8 cellular contexts compared by ENCODE assay signal in the genomic region with DNA sequence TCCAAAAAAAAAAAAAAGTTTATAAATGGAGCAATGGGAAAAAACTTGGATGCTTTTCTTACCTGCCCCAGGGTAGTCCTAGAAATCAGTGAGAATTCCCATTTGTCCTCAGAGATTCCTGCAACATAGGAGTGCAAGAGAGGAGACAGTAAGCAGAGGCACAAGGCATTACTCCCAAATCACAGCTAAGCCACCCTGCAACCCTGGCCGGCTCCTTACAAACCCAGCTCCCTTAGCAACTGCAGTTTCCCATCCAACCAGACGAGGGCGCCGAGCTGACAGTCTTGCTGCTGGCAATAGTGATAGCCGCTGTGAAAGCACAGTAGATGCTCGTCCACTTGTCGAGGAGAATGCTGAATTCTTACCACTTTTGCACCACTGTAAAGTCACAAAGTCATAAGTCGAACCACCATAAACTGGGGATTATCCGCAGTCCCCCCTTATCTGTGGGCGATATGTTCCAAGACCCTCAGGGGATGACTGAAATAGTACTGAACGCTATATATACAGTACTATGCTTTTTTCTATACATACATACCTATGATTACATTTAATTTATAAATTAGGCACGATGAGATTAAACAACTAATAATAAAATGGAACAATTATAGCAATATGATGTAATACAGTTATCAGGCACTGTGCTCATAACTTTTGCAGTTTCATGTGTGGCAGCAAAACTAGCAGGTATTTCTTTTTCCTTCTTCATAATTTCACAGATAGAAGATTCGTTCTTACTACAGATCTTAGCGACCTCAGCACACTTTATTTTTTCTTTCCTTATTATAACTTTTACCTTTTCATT. TPM values are rescaled to one million over a fixed set of nuclear protein-coding genes. Genes with fewer than 3 reads are reported as not detected.
DNase-seq lines count a peak whose midpoint lies in the region; ATAC-seq, FAIRE-seq and TF ChIP-seq lines count a peak whose summit lies in the region.

No MANE protein-coding gene starts in this region.

- H3K36me3 ChIP-seq in testis (ENCODE audit: low read depth, missing control alignments), result no peaks in the 10 kb centered on the region

- H3K36me3 Mint-ChIP-seq in activated T-helper 1 cell treated with anti-CD3 and anti-CD28 coated beads, Interleukin-12 subunit alpha, Interleukin-12 subunit beta, Interleukin-2, Interleukin-4 antibody, amounts not matched to agents 30 ng/mL and 10 ng/mL and 1 ng/mL, durations not matched to agents 14 hours and 24 hours and 36 hours (ENCODE audit: low read depth), result no peaks in the 10 kb centered on the region

- intact Hi-C loops in activated T-helper 1 cell treated with anti-CD3 and anti-CD28 coated beads, Interleukin-12 subunit alpha, Interleukin-12 subunit beta, Interleukin-2, Interleukin-4 antibody, amounts not matched to agents 30 ng/mL and 10 ng/mL and 1 ng/mL, durations not matched to agents 14 hours and 24 hours and 36 hours (cut with micrococcal nuclease), result loop anchor here (1.0 to 10.0 kb wide), 4 partner anchors 19 to 427 kb away; a partner anchor contains a TSS
- intact Hi-C loops in testis (cut with DNase I; ENCODE audit: low total_unique reads), result no loop called here

- 17 to 25% methylated on average over 14 of the region's 14 CpGs for WGBS in testis, 2 donors

- H3K4me3 ChIP-seq in fibroblast of villous mesenchyme (ENCODE audit: low read depth, low read length) (no peak overlapping the region), testis (no peak overlapping the region)

- H3K9me3 Mint-ChIP-seq in activated T-helper 1 cell treated with anti-CD3 and anti-CD28 coated beads, Interleukin-12 subunit alpha, Interleukin-12 subunit beta, Interleukin-2, Interleukin-4 antibody, amounts not matched to agents 30 ng/mL and 10 ng/mL and 1 ng/mL, durations not matched to agents 14 hours and 24 hours and 36 hours, result no peaks in the 10 kb centered on the region

- FAIRE-seq in GM12891 (lab: Jason Lieb, UNC), result peak; percentile 91

- no peaks in the 10 kb centered on the region for H3K27me3 Mint-ChIP-seq in activated T-helper 1 cell treated with anti-CD3 and anti-CD28 coated beads, Interleukin-12 subunit alpha, Interleukin-12 subunit beta, Interleukin-2, Interleukin-4 antibody, amounts not matched to agents 30 ng/mL and 10 ng/mL and 1 ng/mL, durations not matched to agents 14 hours and 24 hours and 36 hours (ENCODE audit: insufficient read depth)

- peaks cover 10% of the 10 kb centered on the region for H3K4me1 ChIP-seq in testis

- no peaks in the 10 kb centered on the region for H3K27me3 ChIP-seq in testis

- TF ChIP-seq CTCF in RWPE1 (conservative IDR thresholded peaks at IDR 0.05; ENCODE audit: low read depth), result peak; percentile 97
- peak; percentile 99 for TF ChIP-seq CTCF in fibroblast of villous mesenchyme (IDR thresholded peaks at IDR 0.05; ENCODE audit: insufficient read depth, low read depth, low read length)
- TF ChIP-seq CTCF in testis (IDR thresholded peaks at IDR 0.05), result peak; percentile 56 to 90 (median 85)

- DNase-seq in GM12891 (ENCODE audit: insufficient read length, low spot score) (peak; percentile 47), M059J (ENCODE audit: low read depth) (peak; percentile 82), RWPE1 (ENCODE audit: low spot score) (peak; percentile 66), fibroblast of villous mesenchyme (ENCODE audit: low read depth) (peak; percentile 79), occipital lobe (lab: John Stamatoyannopoulos, UW) (peak; percentile 72), testis (peak; percentile 96)
- DNase-seq in activated T-helper 1 cell treated with anti-CD3 and anti-CD28 coated beads, Interleukin-12 subunit alpha, Interleukin-12 subunit beta, Interleukin-2, Interleukin-4 antibody, amounts not matched to agents 30 ng/mL and 10 ng/mL and 1 ng/mL, durations not matched to agents 14 hours and 24 hours and 36 hours (ENCODE audit: low spot score), result peak; percentile 80

- TF ChIP-seq POLR2A in GM12891 (IDR thresholded peaks at IDR 0.05; ENCODE audit: low read depth, low read length), result no peak
- TF ChIP-seq POLR2A in testis (IDR thresholded peaks at IDR 0.05), result no peak

- H3K27ac Mint-ChIP-seq in activated T-helper 1 cell treated with anti-CD3 and anti-CD28 coated beads, Interleukin-12 subunit alpha, Interleukin-12 subunit beta, Interleukin-2, Interleukin-4 antibody, amounts not matched to agents 30 ng/mL and 10 ng/mL and 1 ng/mL, durations not matched to agents 14 hours and 24 hours and 36 hours, result no peak overlapping the region

- POLR2A ChIA-PET in RWPE1 (lab: Yijun Ruan, JAX; ENCODE audit: low non-redundant PET), result interaction anchor here (0.6 to 1.1 kb wide), 2 partner anchors 27 to 82 kb away, joined by 3 read pairs; no protein-coding TSS in a partner anchor

- CTCF ChIA-PET in RWPE1 (lab: Yijun Ruan, JAX), result interaction anchor here (0.9 to 1.7 kb wide), 6 partner anchors 24 to 155 kb away, joined by 3 to 7 read pairs (median 4); a partner anchor contains a TSS

- H3K4me1 Mint-ChIP-seq in activated T-helper 1 cell treated with anti-CD3 and anti-CD28 coated beads, Interleukin-12 subunit alpha, Interleukin-12 subunit beta, Interleukin-2, Interleukin-4 antibody, amounts not matched to agents 30 ng/mL and 10 ng/mL and 1 ng/mL, durations not matched to agents 14 hours and 24 hours and 36 hours (ENCODE audit: low read depth), result peaks cover 27% of the 10 kb centered on the region

- ATAC-seq in HG03442 (IDR thresholded peaks at IDR 0.05; ENCODE audit: unreplicated experiment), result no peak

- no peaks in the 10 kb centered on the region for H3K9me3 ChIP-seq in testis

- no peak overlapping the region for H3K4me3 Mint-ChIP-seq in activated T-helper 1 cell treated with anti-CD3 and anti-CD28 coated beads, Interleukin-12 subunit alpha, Interleukin-12 subunit beta, Interleukin-2, Interleukin-4 antibody, amounts not matched to agents 30 ng/mL and 10 ng/mL and 1 ng/mL, durations not matched to agents 14 hours and 24 hours and 36 hours

- no peak overlapping the region for H3K27ac ChIP-seq in RWPE1
- H3K27ac ChIP-seq in testis, result no peak overlapping the region

TF ChIP-seq in GM12891, 5 proteins besides CTCF, POLR2A, EP300 and RAD21:
- TF ChIP-seq POLR2AphosphoS5 (IDR thresholded peaks at IDR 0.05; ENCODE audit: low read depth, low read length), result no peak
- TF ChIP-seq TAF1 (IDR thresholded peaks at IDR 0.05; ENCODE audit: low read depth, low read length), result no peak
- TF ChIP-seq PAX5 (IDR thresholded peaks at IDR 0.05; ENCODE audit: insufficient read depth, low read length, severe bottlenecking), result no peak
- no peak for TF ChIP-seq POU2F2 (IDR thresholded peaks at IDR 0.05; ENCODE audit: low read depth, low read length)
- TF ChIP-seq SPI1 (IDR thresholded peaks at IDR 0.05; ENCODE audit: low read depth, low read length), result no peak

RNA-seq across cellular contexts. Expression of a gene that starts 6.0 kb away (rescaled TPM):
- 53.5 TPM for polyA plus RNA-seq in GM12891 (2012; ENCODE audit: low read depth, missing spikeins)
- 81.8 and 95.6 TPM in 2 replicates for total RNA-seq in M059J (2014; rRNA removed; shearing (Covaris generic))
- total RNA-seq in activated T-helper 1 cell treated with anti-CD3 and anti-CD28 coated beads, Interleukin-12 subunit alpha, Interleukin-12 subunit beta, Interleukin-2, Interleukin-4 antibody, amounts not matched to agents 30 ng/mL and 10 ng/mL and 1 ng/mL, durations not matched to agents 14 hours and 24 hours and 36 hours, result 83.2 and 83.4 TPM in 2 replicates
- total RNA-seq in fibroblast of villous mesenchyme, result 25.4 and 28.9 TPM in 2 replicates
- total RNA-seq in occipital lobe, result 57.9 TPM
- 10 to 100 TPM; 83.7 to 89.9 TPM for total RNA-seq in testis
- polyA plus RNA-seq in testis (ENCODE audit: insufficient read depth, low read depth, low replicate concordance), result 99.3 TPM

RNA-seq across cellular contexts. Expression of a gene that starts 18.7 kb away (rescaled TPM):
- polyA plus RNA-seq in GM12891 (2012; ENCODE audit: low read depth, missing spikeins), result 55.5 TPM
- total RNA-seq in M059J (2014; rRNA removed; shearing (Covaris generic)), result 52.5 and 71.7 TPM in 2 replicates
- total RNA-seq in activated T-helper 1 cell treated with anti-CD3 and anti-CD28 coated beads, Interleukin-12 subunit alpha, Interleukin-12 subunit beta, Interleukin-2, Interleukin-4 antibody, amounts not matched to agents 30 ng/mL and 10 ng/mL and 1 ng/mL, durations not matched to agents 14 hours and 24 hours and 36 hours, result 91.4 and 96.1 TPM in 2 replicates
- 46.7 and 48.8 TPM in 2 replicates for total RNA-seq in fibroblast of villous mesenchyme
- 20.7 TPM for total RNA-seq in occipital lobe
- 10 to 100 TPM; 46.5 to 47.8 TPM for total RNA-seq in testis
- 36.1 TPM for polyA plus RNA-seq in testis (ENCODE audit: insufficient read depth, low read depth, low replicate concordance)

RNA-seq across cellular contexts. Expression of a gene that starts 28.3 kb away (rescaled TPM):
- polyA plus RNA-seq in GM12891 (2012; ENCODE audit: low read depth, missing spikeins), result 34.0 TPM
- total RNA-seq in M059J (2014; rRNA removed; shearing (Covaris generic)), result 64.3 and 80.7 TPM in 2 replicates
- 62.4 and 63.4 TPM in 2 replicates for total RNA-seq in activated T-helper 1 cell treated with anti-CD3 and anti-CD28 coated beads, Interleukin-12 subunit alpha, Interleukin-12 subunit beta, Interleukin-2, Interleukin-4 antibody, amounts not matched to agents 30 ng/mL and 10 ng/mL and 1 ng/mL, durations not matched to agents 14 hours and 24 hours and 36 hours
- total RNA-seq in fibroblast of villous mesenchyme, result 31.5 and 33.5 TPM in 2 replicates
- total RNA-seq in occipital lobe, result 20.0 TPM
- total RNA-seq in testis, result 10 to 100 TPM; 23.2 to 26.1 TPM
- 18.7 TPM for polyA plus RNA-seq in testis (ENCODE audit: insufficient read depth, low read depth, low replicate concordance)

RNA-seq across cellular contexts. Expression of a gene that starts 29.0 kb away (rescaled TPM):
- 25.3 TPM for polyA plus RNA-seq in GM12891 (2012; ENCODE audit: low read depth, missing spikeins)
- total RNA-seq in M059J (2014; rRNA removed; shearing (Covaris generic)), result 57.6 and 74.5 TPM in 2 replicates
- 54.5 and 55.2 TPM in 2 replicates for total RNA-seq in activated T-helper 1 cell treated with anti-CD3 and anti-CD28 coated beads, Interleukin-12 subunit alpha, Interleukin-12 subunit beta, Interleukin-2, Interleukin-4 antibody, amounts not matched to agents 30 ng/mL and 10 ng/mL and 1 ng/mL, durations not matched to agents 14 hours and 24 hours and 36 hours
- total RNA-seq in fibroblast of villous mesenchyme, result 30.9 and 46.2 TPM in 2 replicates
- 23.7 TPM for total RNA-seq in occipital lobe
- 10 to 100 TPM; 38.7 to 41.9 TPM for total RNA-seq in testis
- polyA plus RNA-seq in testis (ENCODE audit: insufficient read depth, low read depth, low replicate concordance), result 51.3 TPM

RNA-seq across cellular contexts. Expression of a gene that starts 53.0 kb away (rescaled TPM):
- polyA plus RNA-seq in GM12891 (2012; ENCODE audit: low read depth, missing spikeins), result 39.2 TPM
- total RNA-seq in M059J (2014; rRNA removed; shearing (Covaris generic)), result 41.8 and 43.2 TPM in 2 replicates
- total RNA-seq in activated T-helper 1 cell treated with anti-CD3 and anti-CD28 coated beads, Interleukin-12 subunit alpha, Interleukin-12 subunit beta, Interleukin-2, Interleukin-4 antibody, amounts not matched to agents 30 ng/mL and 10 ng/mL and 1 ng/mL, durations not matched to agents 14 hours and 24 hours and 36 hours, result 18.5 and 19.9 TPM in 2 replicates
- total RNA-seq in fibroblast of villous mesenchyme (30.3 and 37.1 TPM in 2 replicates), occipital lobe (13.7 TPM), testis (10 to 100 TPM; 48.2 to 54.3 TPM)
- polyA plus RNA-seq in testis (ENCODE audit: insufficient read depth, low read depth, low replicate concordance), result 38.8 TPM
